Comparison of ENCODE assay signal across 24 cellular contexts in genomic region chr18:69044215-69044614, GRCh38.
"Had no signal": no experiment of that assay in that cellular context is flagged by ENCODE, and none has a peak within 500 bp of the region (broad histone marks: within the 10 kb centered on the region; RNA-seq: fewer than 3 reads in every experiment).

No MANE protein-coding gene starts in this region.

- H3K36me3 ChIP-seq: neural progenitor cell, ovary, right lobe of liver, sigmoid colon, stomach, thoracic aorta, thyroid gland, tibial nerve, upper lobe of left lung, vagina had no signal

- H3K4me3 ChIP-seq: neural progenitor cell, ovary, psoas muscle, right lobe of liver, sigmoid colon, stomach, thoracic aorta, thyroid gland, tibial nerve, upper lobe of left lung, vagina had no signal

- H3K4me2 ChIP-seq: neural progenitor cell had no signal

- H3K9me3 ChIP-seq: ovary, psoas muscle, right lobe of liver, sigmoid colon, stomach, thoracic aorta, thyroid gland, tibial nerve, upper lobe of left lung, vagina had no signal

- DNase-seq: nephron progenitor cell; occipital lobe; ovary; posterior cingulate gyrus; psoas muscle; right cardiac atrium; right lobe of liver; sigmoid colon; small intestine; stimulated activated CD4-positive, alpha-beta T cell treated with anti-CD3 and anti-CD28 coated beads, Interleukin-15, amount 100 ng/mL, for 24 hours; stimulated activated CD4-positive, alpha-beta T cell treated with anti-CD3 and anti-CD28 coated beads, Interleukin-2, amount 100 ng/mL, for 24 hours; stimulated activated CD4-positive, alpha-beta T cell treated with anti-CD3 and anti-CD28 coated beads, Interleukin-2, amount 100 ng/mL, for 48 hours; stimulated activated CD4-positive, alpha-beta T cell treated with anti-CD3 and anti-CD28 coated beads, Interleukin-4, amount 100 ng/mL, for 24 hours; stimulated activated naive B cell treated with anti-CD40 and anti-IgM and Interleukin-4, amounts not matched to agents 10 μg/mL and 1 μg/mL and 100 μg/mL, for 72 hours; stimulated activated naive CD4-positive, alpha-beta T cell treated with Interleukin-2 at 50 U/mL for 16 hours; stomach; thyroid gland; trophoblast cell; upper lobe of left lung had no signal

- H3K27me3 ChIP-seq: neural progenitor cell, ovary, right lobe of liver, sigmoid colon, stomach, thyroid gland, tibial nerve, upper lobe of left lung, vagina had no signal

- H3K79me2 ChIP-seq: parathyroid adenoma had no signal

- H3K9ac ChIP-seq: neural progenitor cell, parathyroid adenoma had no signal

- H3K27ac ChIP-seq: neural progenitor cell, ovary, parathyroid adenoma, psoas muscle, right lobe of liver, sigmoid colon, stomach, thoracic aorta, thyroid gland, tibial nerve, upper lobe of left lung, vagina had no signal

- H3K4me1 ChIP-seq: neural progenitor cell, parathyroid adenoma, psoas muscle, right lobe of liver, sigmoid colon, stomach, thyroid gland, tibial nerve, upper lobe of left lung, vagina had no signal

- H2AFZ ChIP-seq: neural progenitor cell, parathyroid adenoma had no signal
